ENCODE assay signal across 29 cellular contexts in genomic region chr5:79859588-79859987, GRCh38.
A peak's percentile ranks its signal among the peaks of the same experiment; 100 is the strongest.
DNase-seq lines count a peak whose midpoint lies in the region; ATAC-seq, FAIRE-seq and TF ChIP-seq lines count a peak whose summit lies in the region.
"Had no signal": no experiment of that assay in that cellular context is flagged by ENCODE, and none has a peak within 500 bp of the region (broad histone marks: within the 10 kb centered on the region; RNA-seq: fewer than 3 reads in every experiment).

No MANE protein-coding gene starts in this region.

- H3K27me3 ChIP-seq in GM23248 (replicated peaks; ENCODE audit: insufficient read depth) = no peaks in the 10 kb centered on the region
- peaks cover 4 to 14% of the 10 kb centered on the region in 2 experiments; a peak in 2 of 5 replicates for H3K27me3 ChIP-seq in K562 (ENCODE audit: control insufficient read depth in 2 of 2, insufficient read depth in 2 of 2, low read length in 2 of 2)
- no peaks in the 10 kb centered on the region for H3K27me3 ChIP-seq in gastrocnemius medialis
- H3K27me3 ChIP-seq: MG63, stomach had no signal

- TF ChIP-seq POLR2A in K562 (conservative IDR thresholded peaks at IDR 0.05) (no peak), gastrocnemius medialis (IDR thresholded peaks at IDR 0.05) (no peak)

- H3F3A ChIP-seq in GM23248 (ENCODE audit: insufficient read depth) = no peaks in the 10 kb centered on the region

- peak in 1 of 3 experiments; percentile 21; a peak in 3 of 6 replicates for TF ChIP-seq CTCF in K562 (IDR thresholded peaks at IDR 0.05 in 2 of 3, conservative IDR thresholded peaks at IDR 0.05 in 1 of 3; ENCODE audit: insufficient read depth in 2 of 3, low read depth in 1 of 3, low read length in 3 of 3)
- no peak for TF ChIP-seq CTCF in gastrocnemius medialis (IDR thresholded peaks at IDR 0.05 in 4 of 5, conservative IDR thresholded peaks at IDR 0.05 in 1 of 5)

- FAIRE-seq in K562 (lab: Jason Lieb, UNC) = no peak
- FAIRE-seq: colon, GM19239 had no signal

- 0 out of 3 replicates have a peak, but pooled peaks have one; percentile 22 for ATAC-seq in K562
- ATAC-seq in gastrocnemius medialis = peak; percentile 34 to 61
- no peak for ATAC-seq in HG02798 (IDR thresholded peaks at IDR 0.05; ENCODE audit: poor library complexity, unreplicated experiment)
- ATAC-seq: activated naive CD4-positive, alpha-beta T cell treated with anti-CD3 and anti-CD28 coated beads, Interleukin-2, amount 50 U/mL, for 72 hours; T-cell had no signal

- peak; percentile 10 to 40; a peak in 2 of 4 replicates for TF ChIP-seq RAD21 in K562 (CRISPR knock-in tag; conservative IDR thresholded peaks at IDR 0.05 in 1 of 2, IDR thresholded peaks at IDR 0.05 in 1 of 2)

- CTCF ChIA-PET in K562 (lab: Yijun Ruan, JAX; ENCODE audit: low intra/inter-chr PET ratio) = no interaction called here

- H3K36me3 ChIP-seq in GM23248 (ENCODE audit: low read depth) (no peaks in the 10 kb centered on the region), K562 (ENCODE audit: control insufficient read depth, insufficient read depth, low read length) (no peaks in the 10 kb centered on the region), gastrocnemius medialis (no peaks in the 10 kb centered on the region)
- H3K36me3 ChIP-seq: MG63, SJSA1, stomach, transverse colon had no signal

- no peak overlapping the region for H3K27ac ChIP-seq in GM23248
- H3K27ac ChIP-seq in K562 (ENCODE audit: extremely low read depth, low read depth, low read length) = no peak overlapping the region
- peak overlapping the region; percentile 35 to 63 (median 50) for H3K27ac ChIP-seq in gastrocnemius medialis
- H3K27ac ChIP-seq: SJSA1, stomach had no signal

- H3K9me3 ChIP-seq in GM23248 (ENCODE audit: low read depth) (no peaks in the 10 kb centered on the region), K562 (replicated peaks; ENCODE audit: control insufficient read depth, insufficient read depth, low read depth, low read length) (no peaks in the 10 kb centered on the region), gastrocnemius medialis (no peaks in the 10 kb centered on the region)
- H3K9me3 ChIP-seq: Caco-2, MG63, SJSA1, stomach, transverse colon had no signal

- no peak for TF ChIP-seq EP300 in K562 (IDR thresholded peaks at IDR 0.05; ENCODE audit: low read length)

- in situ Hi-C loops in GM23248 (cut with MboI) = no loop called here
- in situ Hi-C loops in K562 (cut with MboI) = loop anchor here (25.0 kb wide), 1 partner anchor 822 kb away; no protein-coding TSS in a partner anchor
- in situ Hi-C loops in gastrocnemius medialis (cut with MboI; ENCODE audit: low sequenced_read_pairs in 4 of 4) = loop anchor here in 1 of 4 donors (5.0 kb wide), 1 partner anchor 297 kb away; no protein-coding TSS in a partner anchor

- WGBS in GM23248 (ENCODE audit: low coverage in 1 of 2, low lambda C conversion rate in 2 of 2, missing lambda C conversion rate in 2 of 2), 2 experiments = 15 to 17% methylated on average over 5 of the region's 5 CpGs
- WGBS in K562 (ENCODE audit: insufficient coverage, low coverage, missing lambda C conversion rate) = 2% methylated on average over 5 of the region's 5 CpGs

- H3K4me1 ChIP-seq in GM23248 (ENCODE audit: insufficient read depth) (0 out of 2 replicates have a peak, but pooled peaks cover 4% of the 10 kb centered on the region), K562 (replicated peaks in 1 of 2; ENCODE audit: control insufficient read depth in 2 of 2, insufficient read depth in 2 of 2, low read length in 2 of 2) (no peaks in the 10 kb centered on the region; a peak in 1 of 5 replicates), gastrocnemius medialis (peaks cover 10 to 17% of the 10 kb centered on the region in 2 donors)
- H3K4me1 ChIP-seq: Caco-2, SJSA1, transverse colon had no signal

- H3K4me2 ChIP-seq in GM23248 (ENCODE audit: unreplicated experiment) (no peak overlapping the region), K562 (ENCODE audit: insufficient read depth, low read length) (no peak overlapping the region)

- H4K20me1 ChIP-seq in GM23248 (ENCODE audit: insufficient read depth) = no peaks in the 10 kb centered on the region
- H4K20me1 ChIP-seq in K562 (replicated peaks; ENCODE audit: control insufficient read depth, insufficient read depth, low read length) = no peaks in the 10 kb centered on the region

- H3K9ac ChIP-seq in GM23248 (no peak overlapping the region), K562 (ENCODE audit: insufficient read depth in 1 of 2, low read depth in 2 of 2, low read length in 2 of 2) (no peak overlapping the region)

- H3K79me2 ChIP-seq in GM23248 (ENCODE audit: insufficient read depth) (no peaks in the 10 kb centered on the region), K562 (ENCODE audit: control insufficient read depth, insufficient read depth, low read length) (no peaks in the 10 kb centered on the region)

- no peak for DNase-seq in GM23248
- DNase-seq in K562 (ENCODE audit: extremely low read depth in 1 of 4, low spot score in 3 of 4) = no peak
- DNase-seq in islet precursor cell = peak; percentile 29
- DNase-seq in gastrocnemius medialis = no peak
- no peak for DNase-seq in NCI-H2081 (lab: John Stamatoyannopoulos, UW)
- DNase-seq in HUDEP-2 (lab: John Stamatoyannopoulos, UW; ENCODE audit: unreplicated experiment in 76 of 76) = no peak
- DNase-seq: activated CD4-positive, alpha-beta T cell treated with anti-CD3 and anti-CD28 coated beads, Interleukin-2, amount 50 U/mL, for 48 hours; activated CD8-positive, alpha-beta memory T cell treated with anti-CD3 and anti-CD28 coated beads, Interleukin-2, amount 50 U/mL, for 48 hours; C1 segment of cervical spinal cord; Caco-2; DND-41; effector CD4-positive, alpha-beta T cell; H9; KG1; mesenchymal stem cell; MG63; naive B cell; NCI-H1436 treated with DMSO at 0.1 percent for 48 hours; NCI-H2107; NCI-H510A treated with DMSO at 0.1 percent for 48 hours; stimulated activated CD4-positive, alpha-beta T cell treated with anti-CD3 and anti-CD28 coated beads, Interleukin-2, amount 100 ng/mL, for 24 hours; stomach; T-cell; transverse colon had no signal

- intact Hi-C loops in K562 (cut with micrococcal nuclease) (loop anchor here (2.0 to 10.0 kb wide), 3 partner anchors 157 to 835 kb away; no protein-coding TSS in a partner anchor), gastrocnemius medialis (cut with DNase I; ENCODE audit: low total_unique reads) (loop anchor here (5.0 kb wide), 2 partner anchors 62 to 223 kb away; no protein-coding TSS in a partner anchor)

- no peaks in the 10 kb centered on the region for H3K9me1 ChIP-seq in K562 (ENCODE audit: control insufficient read depth, insufficient read depth, low read length)

- POLR2A ChIA-PET in K562 (lab: Yijun Ruan, JAX) = no interaction called here

- no peak overlapping the region for H3K4me3 ChIP-seq in GM23248
- no peak overlapping the region for H3K4me3 ChIP-seq in K562
- H3K4me3 ChIP-seq in gastrocnemius medialis = no peak overlapping the region
- H3K4me3 ChIP-seq: MG63, SJSA1, stomach, transverse colon had no signal

- no peaks in the 10 kb centered on the region for H3K9me2 ChIP-seq in GM23248 (ENCODE audit: insufficient read depth)

- peak overlapping the region; percentile 53; the same call in 1 of the 2 replicates for H2AFZ ChIP-seq in GM23248
- no peak overlapping the region for H2AFZ ChIP-seq in K562 (ENCODE audit: low read depth, low read length)

- no TSS peak for BruUV-seq in K562 (replicated peaks; lab: Mats Ljungman, UMichigan)

TF ChIP-seq in K562, 482 proteins besides CTCF, POLR2A, EP300 and RAD21:
- TF ChIP-seq MITF (IDR thresholded peaks at IDR 0.05) (no peak), FOXM1 (IDR thresholded peaks at IDR 0.05; ENCODE audit: low read depth) (no peak), FOXM1 (CRISPR knock-in tag; IDR thresholded peaks at IDR 0.05; ENCODE audit: low read depth) (no peak), EGR1 (conservative IDR thresholded peaks at IDR 0.05) (no peak), SREBF1 (IDR thresholded peaks at IDR 0.05; ENCODE audit: borderline replicate concordance, low read depth, low read length) (no peak)

Comparison
In these comparisons a context has a peak if more than half of its experiments do, and no peak if none do; other contexts are left out.
1. H3K27ac ChIP-seq: peak in gastrocnemius medialis (4 of 4); none in GM23248 (single experiment) and K562 (single experiment).